21 cellular contexts compared by ENCODE assay signal in genomic region chr4:188452097-188452496, GRCh38.
"Had no signal": no experiment of that assay in that cellular context is flagged by ENCODE, and none has a peak within 500 bp of the region (broad histone marks: within the 10 kb centered on the region; RNA-seq: fewer than 3 reads in every experiment).

No MANE protein-coding gene starts in this region.

- H3K27ac Mint-ChIP-seq: activated B cell treated with CpG ODN at 0.5 μM for 24 hours; activated CD4-positive, alpha-beta memory T cell treated with anti-CD3 and anti-CD28 coated beads for 36 hours; activated CD8-positive, alpha-beta memory T cell treated with anti-CD3 and anti-CD28 coated beads, Interleukin-2, amount 10 ng/mL, durations not matched to agents 7 days and 5 days; T-cell had no signal

- H3K27me3 ChIP-seq: brain microvascular endothelial cell, esophagus squamous epithelium, thyroid gland had no signal

- H3K9me3 ChIP-seq: esophagus squamous epithelium, lower lobe of right lung, thyroid gland had no signal

- H3K4me1 ChIP-seq: esophagus squamous epithelium, lower lobe of right lung, thyroid gland had no signal

- FAIRE-seq: endothelial cell of umbilical vein, islet of Langerhans had no signal

- H3K4me3 ChIP-seq: esophagus squamous epithelium, lower lobe of right lung, thyroid gland had no signal

- ATAC-seq: activated CD8-positive, alpha-beta memory T cell treated with anti-CD3 and anti-CD28 coated beads, Interleukin-2, amount 10 ng/mL, durations not matched to agents 7 days and 5 days; left colon; lower lobe of right lung; T-cell had no signal

- H3K4me1 Mint-ChIP-seq: activated B cell treated with CpG ODN at 0.5 μM for 24 hours; activated CD8-positive, alpha-beta memory T cell treated with anti-CD3 and anti-CD28 coated beads, Interleukin-2, amount 10 ng/mL, durations not matched to agents 7 days and 5 days; T-cell had no signal

- H3K9me3 Mint-ChIP-seq: nephron had no signal

- DNase-seq: activated B cell treated with CpG ODN at 0.5 μM for 24 hours; activated CD4-positive, alpha-beta memory T cell treated with anti-CD3 and anti-CD28 coated beads for 36 hours; activated CD4-positive, alpha-beta T cell treated with anti-CD3 and anti-CD28 coated beads for 4 hours; activated CD8-positive, alpha-beta memory T cell treated with anti-CD3 and anti-CD28 coated beads, Interleukin-2, amount 10 ng/mL, durations not matched to agents 7 days and 5 days; activated naive CD4-positive, alpha-beta T cell; anterior cingulate cortex; brain microvascular endothelial cell; cortex of kidney; effector CD4-positive, alpha-beta T cell; esophagus squamous epithelium; left colon; lower lobe of right lung; midbrain; retina; stimulated activated CD8-positive, alpha-beta memory T cell treated with anti-CD3 and anti-CD28 coated beads, Interleukin-4, amount 100 ng/mL, for 48 hours; stimulated activated naive CD4-positive, alpha-beta T cell treated with Interleukin-2 at 50 U/mL for 16 hours; T-cell; thyroid gland had no signal

- H3K36me3 ChIP-seq: brain microvascular endothelial cell, esophagus squamous epithelium, lower lobe of right lung, thyroid gland had no signal

- H3K4me3 Mint-ChIP-seq: activated B cell treated with CpG ODN at 0.5 μM for 24 hours; activated CD4-positive, alpha-beta memory T cell treated with anti-CD3 and anti-CD28 coated beads for 36 hours; activated CD8-positive, alpha-beta memory T cell treated with anti-CD3 and anti-CD28 coated beads, Interleukin-2, amount 10 ng/mL, durations not matched to agents 7 days and 5 days; nephron; T-cell had no signal

- H3K27me3 Mint-ChIP-seq: activated B cell treated with CpG ODN at 0.5 μM for 24 hours; activated CD4-positive, alpha-beta memory T cell treated with anti-CD3 and anti-CD28 coated beads for 36 hours; activated CD8-positive, alpha-beta memory T cell treated with anti-CD3 and anti-CD28 coated beads, Interleukin-2, amount 10 ng/mL, durations not matched to agents 7 days and 5 days; T-cell had no signal

- H3K36me3 Mint-ChIP-seq: activated CD4-positive, alpha-beta memory T cell treated with anti-CD3 and anti-CD28 coated beads for 36 hours; activated CD8-positive, alpha-beta memory T cell treated with anti-CD3 and anti-CD28 coated beads, Interleukin-2, amount 10 ng/mL, durations not matched to agents 7 days and 5 days; T-cell had no signal

- H3K27ac ChIP-seq: brain microvascular endothelial cell, esophagus squamous epithelium, lower lobe of right lung, thyroid gland had no signal
